In the genomic region with DNA sequence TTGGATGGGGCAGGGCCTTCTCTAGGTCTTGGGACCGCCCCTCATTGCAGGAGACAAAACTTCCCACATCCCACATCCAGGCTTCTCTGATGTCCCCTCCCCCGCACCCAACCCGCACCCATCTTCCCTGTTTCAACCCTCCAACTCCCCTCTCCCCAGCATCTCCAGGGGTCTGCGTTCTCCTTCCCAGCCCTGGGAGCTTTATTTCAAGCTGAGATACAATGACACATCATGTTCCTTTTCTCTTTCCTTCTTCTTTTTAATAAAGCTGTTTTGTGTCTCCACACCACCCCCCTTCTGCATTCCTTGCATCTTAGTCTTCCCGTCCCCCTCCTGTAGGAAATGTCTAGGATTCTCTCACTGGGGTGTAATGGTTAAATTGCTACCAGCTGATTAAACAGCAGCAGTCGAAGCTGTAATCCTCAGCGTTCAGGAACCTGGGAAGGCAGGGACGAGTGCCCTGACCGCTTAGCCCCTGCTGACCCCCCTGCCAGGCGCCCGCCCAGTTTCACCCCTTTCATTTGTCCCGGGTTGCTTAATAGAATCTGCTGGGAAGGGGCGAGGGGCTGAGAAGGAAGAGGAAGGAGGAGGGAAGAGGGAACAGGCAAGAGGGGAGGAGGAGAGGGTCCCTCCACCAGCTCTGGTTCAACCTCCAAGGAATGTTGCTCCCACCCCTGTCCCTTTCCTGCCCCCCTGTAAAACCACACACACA, we compare ENCODE assay signal across 11 cellular contexts.
DNase-seq lines count a peak whose midpoint lies in the region; ATAC-seq and TF ChIP-seq lines count a peak whose summit lies in the region.
"Had no signal": no experiment of that assay in that cellular context is flagged by ENCODE, and none has a peak within 500 bp of the region (broad histone marks: within the 10 kb centered on the region; RNA-seq: fewer than 3 reads in every experiment).

No MANE protein-coding gene starts in this region.

- in situ Hi-C loops in G401 (cut with HindIII; ENCODE audit: low sequenced_read_pairs) = no loop called here

- H3K27ac Mint-ChIP-seq in progenitor cell of endocrine pancreas = peak overlapping the region; percentile 70
- no peak overlapping the region for H3K27ac Mint-ChIP-seq in CD4-positive, alpha-beta memory T cell

- POLR2A ChIA-PET in CD4-positive, alpha-beta memory T cell (lab: Charles Lee; ENCODE audit: partially characterized antibody) = no interaction called here

- H3K4me1 Mint-ChIP-seq in progenitor cell of endocrine pancreas (ENCODE audit: low read depth) = peaks cover 30% of the 10 kb centered on the region
- H3K4me1 Mint-ChIP-seq in CD4-positive, alpha-beta memory T cell = peaks cover 0 to 4% (median 0%) of the 10 kb centered on the region in 4 donors

- no peaks in the 10 kb centered on the region for H3K9me3 ChIP-seq in SJSA1 (replicated peaks)
- no peaks in the 10 kb centered on the region for H3K9me3 ChIP-seq in tibial nerve
- no peaks in the 10 kb centered on the region for H3K9me3 ChIP-seq in CD4-positive, alpha-beta memory T cell (ENCODE audit: control insufficient read depth in 1 of 2, low read length in 2 of 2)

- no peak for TF ChIP-seq CTCF in progenitor cell of endocrine pancreas (IDR thresholded peaks at IDR 0.05; ENCODE audit: unreplicated experiment)
- TF ChIP-seq CTCF in tibial nerve (IDR thresholded peaks at IDR 0.05) = no peak

- intact Hi-C loops in CD4-positive, alpha-beta memory T cell (cut with micrococcal nuclease) = no loop called here

- no peak for TF ChIP-seq EP300 in tibial nerve (IDR thresholded peaks at IDR 0.05)

- H3K4me3 ChIP-seq in SJSA1 (peak overlapping the region; percentile 9), tibial nerve (peak overlapping the region in 1 of 4 donors; percentile 18)
- H3K4me3 ChIP-seq in CD4-positive, alpha-beta memory T cell (ENCODE audit: low read length in 2 of 2) = no peak overlapping the region

- DNase-seq in G401 (ENCODE audit: low spot score) (peak; percentile 65), SJSA1 (ENCODE audit: low read depth in 1 of 2, low spot score in 2 of 2) (peak; percentile 91 to 97), fibroblast of peridontal ligament (ENCODE audit: extremely low read depth) (peak; percentile 98), progenitor cell of endocrine pancreas (ENCODE audit: low spot score, unreplicated experiment) (no peak), NCI-H1092 (lab: John Stamatoyannopoulos, UW) (no peak), tibial nerve (ENCODE audit: low spot score in 2 of 2) (no peak)
- no peak for DNase-seq in CD4-positive, alpha-beta memory T cell
- DNase-seq: activated CD4-positive, alpha-beta T cell treated with anti-CD3 and anti-CD28 coated beads for 1 hour; NCI-H1694 had no signal

- H3K4me1 ChIP-seq in SJSA1 (replicated peaks) = peaks cover 50% of the 10 kb centered on the region
- peaks cover 0 to 46% (median 10%) of the 10 kb centered on the region in 4 donors for H3K4me1 ChIP-seq in tibial nerve
- no peaks in the 10 kb centered on the region for H3K4me1 ChIP-seq in CD4-positive, alpha-beta memory T cell (ENCODE audit: insufficient read depth, low read length)

- H3K27ac ChIP-seq in SJSA1 (peak overlapping the region; percentile 97), tibial nerve (peak overlapping the region in 2 of 4 donors; percentile 5 to 13)
- no peak overlapping the region for H3K27ac ChIP-seq in CD4-positive, alpha-beta memory T cell (ENCODE audit: low read depth, low read length)
- H3K27ac ChIP-seq: epithelial cell of prostate had no signal

- no peak for TF ChIP-seq POLR2A in tibial nerve (IDR thresholded peaks at IDR 0.05)

- no peaks in the 10 kb centered on the region for H3K36me3 ChIP-seq in SJSA1
- H3K36me3 ChIP-seq in tibial nerve = no peaks in the 10 kb centered on the region
- no peaks in the 10 kb centered on the region for H3K36me3 ChIP-seq in CD4-positive, alpha-beta memory T cell (ENCODE audit: insufficient read depth, low read length)

- ATAC-seq in GM19463 (IDR thresholded peaks at IDR 0.05; ENCODE audit: unreplicated experiment) = no peak

- H3K27me3 ChIP-seq in SJSA1 (replicated peaks) (no peaks in the 10 kb centered on the region), tibial nerve (no peaks in the 10 kb centered on the region)
- H3K27me3 ChIP-seq in CD4-positive, alpha-beta memory T cell (ENCODE audit: insufficient read depth, low read length) = no peaks in the 10 kb centered on the region

- no peaks in the 10 kb centered on the region for H3K36me3 Mint-ChIP-seq in progenitor cell of endocrine pancreas (ENCODE audit: insufficient read depth)
- no peaks in the 10 kb centered on the region for H3K36me3 Mint-ChIP-seq in CD4-positive, alpha-beta memory T cell

- WGBS in tibial nerve, 2 donors = 16 to 29% methylated on average over 13 of the region's 13 CpGs

- CTCF ChIA-PET in CD4-positive, alpha-beta memory T cell (lab: Charles Lee; ENCODE audit: partially characterized antibody) = no interaction called here

- H3K4me3 Mint-ChIP-seq in progenitor cell of endocrine pancreas (ENCODE audit: low read depth) = no peak overlapping the region
- H3K4me3 Mint-ChIP-seq in CD4-positive, alpha-beta memory T cell = no peak overlapping the region

- peaks cover 26% of the 10 kb centered on the region for H3K27me3 Mint-ChIP-seq in progenitor cell of endocrine pancreas
- peaks cover 3 to 5% of the 10 kb centered on the region in 2 donors for H3K27me3 Mint-ChIP-seq in CD4-positive, alpha-beta memory T cell

- no peaks in the 10 kb centered on the region for H3K9me3 Mint-ChIP-seq in progenitor cell of endocrine pancreas (ENCODE audit: low read depth)
- H3K9me3 Mint-ChIP-seq in CD4-positive, alpha-beta memory T cell = no peaks in the 10 kb centered on the region

Comparison
In these comparisons a context has a peak if more than half of its experiments do, and no peak if none do; other contexts are left out.
1. DNase-seq: peak in G401 (single experiment), SJSA1 (2 of 2) and fibroblast of peridontal ligament (single experiment); none in progenitor cell of endocrine pancreas (single experiment), NCI-H1092 (single experiment), tibial nerve (0 of 2) and CD4-positive, alpha-beta memory T cell (0 of 5).